ENCODE assay signal across 8 cellular contexts in the genomic region with DNA sequence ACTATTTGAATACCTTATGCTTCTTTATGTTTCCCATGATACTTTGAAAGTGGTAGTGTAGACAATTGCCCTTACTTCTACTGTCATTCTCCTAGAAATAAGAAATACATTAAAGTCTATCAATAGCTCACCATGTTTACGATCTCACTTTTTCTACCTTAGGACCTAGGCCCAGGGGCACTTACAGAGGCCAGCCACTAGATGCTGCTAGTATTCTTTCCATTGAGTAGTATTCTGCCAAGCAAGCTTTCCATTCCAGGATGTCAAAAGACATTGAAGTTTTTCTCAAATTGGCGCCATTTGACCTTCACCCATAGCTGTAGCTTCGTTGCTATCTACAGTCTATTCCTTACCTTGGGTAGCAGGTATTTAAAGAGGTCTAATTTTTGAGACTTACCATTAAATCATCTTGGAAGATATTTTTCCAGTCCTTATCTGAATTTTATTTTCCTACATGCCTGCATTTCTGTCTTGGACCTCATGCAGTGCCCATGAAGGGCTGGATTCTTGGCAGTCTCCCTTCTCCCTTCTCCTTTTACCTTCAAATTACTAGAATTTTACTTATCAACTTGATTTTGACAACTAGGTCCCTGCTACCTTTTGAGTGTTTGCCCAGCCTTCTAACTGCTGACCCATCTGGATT.
DNase-seq lines count a peak whose midpoint lies in the region; ATAC-seq and TF ChIP-seq lines count a peak whose summit lies in the region.

No MANE protein-coding gene starts in this region.

- H3K4me3 ChIP-seq in heart left ventricle (no peak overlapping the region), SU-DHL-6 (ENCODE audit: insufficient read depth, low read length, poor library complexity, severe bottlenecking) (no peak overlapping the region), gastrocnemius medialis (no peak overlapping the region)

- in situ Hi-C loops in gastrocnemius medialis (cut with MboI; ENCODE audit: low sequenced_read_pairs in 4 of 4) = no loop called here

- no peaks in the 10 kb centered on the region for H3K79me2 ChIP-seq in SU-DHL-6 (ENCODE audit: insufficient read depth, low read length)

- no peak overlapping the region for H3K4me2 ChIP-seq in SU-DHL-6 (ENCODE audit: low read depth, low read length, poor library complexity, severe bottlenecking)

- H3F3A ChIP-seq in SU-DHL-6 (ENCODE audit: insufficient read depth) = no peaks in the 10 kb centered on the region

- H3K27ac ChIP-seq in heart left ventricle = no peak overlapping the region
- no peak overlapping the region for H3K27ac ChIP-seq in SU-DHL-6 (ENCODE audit: low read depth, low read length)
- no peak overlapping the region for H3K27ac ChIP-seq in gastrocnemius medialis

- ATAC-seq in heart left ventricle = no peak
- no peak for ATAC-seq in Right ventricle myocardium inferior
- ATAC-seq in HG02870 (IDR thresholded peaks at IDR 0.05; ENCODE audit: unreplicated experiment) = peak; percentile 90
- ATAC-seq in gastrocnemius medialis = no peak

- no peak overlapping the region for H2AFZ ChIP-seq in SU-DHL-6 (ENCODE audit: low read depth, low read length, severe bottlenecking)

- WGBS in heart left ventricle, 4 donors = 37 to 46% (median 42%) methylated on average over 3 of the region's 3 CpGs

- no peak overlapping the region for H3K9ac ChIP-seq in SU-DHL-6 (ENCODE audit: low read length)

- H4K20me1 ChIP-seq in SU-DHL-6 (ENCODE audit: low read depth, low read length) = no peaks in the 10 kb centered on the region

- no peaks in the 10 kb centered on the region for H3K9me2 ChIP-seq in SU-DHL-6 (replicated peaks; ENCODE audit: insufficient read depth, low read length)

- intact Hi-C loops in heart left ventricle (cut with DNase I) = loop anchor here in 1 of 10 donors (5.0 kb wide), 1 partner anchor 604 kb away; no protein-coding TSS in a partner anchor
- intact Hi-C loops in Right ventricle myocardium inferior (cut with DNase I) = no loop called here
- intact Hi-C loops in gastrocnemius medialis (cut with DNase I; ENCODE audit: low total_unique reads) = no loop called here

- TF ChIP-seq CTCF in heart left ventricle (IDR thresholded peaks at IDR 0.05) (peak; percentile 28 to 68 (median 46)), SU-DHL-6 (IDR thresholded peaks at IDR 0.05; ENCODE audit: insufficient read depth, low read length, poor library complexity, severe bottlenecking) (peak; percentile 56), gastrocnemius medialis (IDR thresholded peaks at IDR 0.05 in 4 of 5, conservative IDR thresholded peaks at IDR 0.05 in 1 of 5) (peak in 4 of 5 experiments; percentile 29 to 49 (median 32))

- H3K36me3 ChIP-seq in heart left ventricle = no peaks in the 10 kb centered on the region
- no peaks in the 10 kb centered on the region for H3K36me3 ChIP-seq in SU-DHL-6 (ENCODE audit: low read length)
- no peaks in the 10 kb centered on the region for H3K36me3 ChIP-seq in gastrocnemius medialis

- DNase-seq in heart left ventricle (no peak), Right ventricle myocardium inferior (ENCODE audit: missing footprints) (no peak), NCI-H146 (lab: John Stamatoyannopoulos, UW) (peak; percentile 71), foreskin melanocyte (peak; percentile 14), gastrocnemius medialis (no peak)
- DNase-seq in central memory CD4-positive, alpha-beta T cell = no peak

- H3K27me3 ChIP-seq in heart left ventricle (no peaks in the 10 kb centered on the region), SU-DHL-6 (ENCODE audit: low read length) (no peaks in the 10 kb centered on the region), gastrocnemius medialis (no peaks in the 10 kb centered on the region)

- TF ChIP-seq POLR2A in heart left ventricle (IDR thresholded peaks at IDR 0.05) = no peak
- no peak for TF ChIP-seq POLR2A in gastrocnemius medialis (IDR thresholded peaks at IDR 0.05)

- H3K9me3 ChIP-seq in heart left ventricle (no peaks in the 10 kb centered on the region), SU-DHL-6 (ENCODE audit: insufficient read depth, low read length) (no peaks in the 10 kb centered on the region), gastrocnemius medialis (no peaks in the 10 kb centered on the region)

- H3K4me1 ChIP-seq in heart left ventricle (no peaks in the 10 kb centered on the region), gastrocnemius medialis (no peaks in the 10 kb centered on the region)

Comparison
In these comparisons a context has a peak if more than half of its experiments do, and no peak if none do; other contexts are left out.
1. DNase-seq: peak in NCI-H146 (single experiment) and foreskin melanocyte (single experiment); none in heart left ventricle (0 of 5), Right ventricle myocardium inferior (single experiment), gastrocnemius medialis (0 of 2) and central memory CD4-positive, alpha-beta T cell (single experiment).
2. Peak in every context shown above with its lines, with median percentiles within 50 percentile points of each other: CTCF ChIP-seq.